9 cellular contexts compared by ENCODE assay signal in genomic region chr4:13918110-13918509, GRCh38.
DNase-seq lines count a peak whose midpoint lies in the region; ATAC-seq and TF ChIP-seq lines count a peak whose summit lies in the region.
"Had no signal": no experiment of that assay in that cellular context is flagged by ENCODE, and none has a peak within 500 bp of the region (broad histone marks: within the 10 kb centered on the region; RNA-seq: fewer than 3 reads in every experiment).

No MANE protein-coding gene starts in this region.

- no peak overlapping the region for H3K27ac ChIP-seq in aorta (ENCODE audit: low read depth in 1 of 2, low read length in 2 of 2)

- WGBS in aorta, 2 donors: 82 to 89% methylated on average over 2 of the region's 2 CpGs

- ATAC-seq in aorta (ENCODE audit: low FRiP score) (peak; percentile 79), esophagus mucosa (no peak)
- ATAC-seq: Panc1 had no signal

- TF ChIP-seq CTCF in Caco-2 (IDR thresholded peaks at IDR 0.05; ENCODE audit: insufficient read depth in 1 of 2, low read depth in 1 of 2, low read length in 1 of 2, severe bottlenecking in 1 of 2, unreplicated experiment in 1 of 2): no peak

- H3K4me3 Mint-ChIP-seq in activated CD4-positive, alpha-beta memory T cell treated with anti-CD3 and anti-CD28 coated beads for 36 hours: no peak overlapping the region
- no peak overlapping the region for H3K4me3 Mint-ChIP-seq in Caco-2 (ENCODE audit: unreplicated experiment)

- DNase-seq in LHCN-M2 (ENCODE audit: low read depth): peak; percentile 98
- peak; percentile 87 for DNase-seq in dedifferentiated amniotic fluid mesenchymal stem cell (ENCODE audit: extremely low spot score)
- DNase-seq in kidney tubule cell (ENCODE audit: low spot score): peak; percentile 98
- peak in 1 of 2 donors; percentile 57 for DNase-seq in aorta
- no peak for DNase-seq in activated CD4-positive, alpha-beta memory T cell treated with anti-CD3 and anti-CD28 coated beads for 36 hours
- no peak for DNase-seq in Caco-2
- DNase-seq: activated CD4-positive, alpha-beta T cell treated with anti-CD3 and anti-CD28 coated beads, Interleukin-2, amount 50 U/mL, for 4 hours had no signal

- H3K4me3 ChIP-seq in aorta (ENCODE audit: low read length in 2 of 2): no peak overlapping the region
- no peak overlapping the region for H3K4me3 ChIP-seq in Caco-2 (ENCODE audit: low read depth, low read length)

- no peak overlapping the region for H3K27ac Mint-ChIP-seq in activated CD4-positive, alpha-beta memory T cell treated with anti-CD3 and anti-CD28 coated beads for 36 hours
- no peak overlapping the region for H3K27ac Mint-ChIP-seq in Caco-2 (ENCODE audit: unreplicated experiment)

- H3K36me3 ChIP-seq in aorta (ENCODE audit: control insufficient read depth in 1 of 2, insufficient read depth in 2 of 2, low read length in 1 of 2) (no peaks in the 10 kb centered on the region), Caco-2 (ENCODE audit: control insufficient read depth, insufficient read depth, low read length) (no peaks in the 10 kb centered on the region)

- CTCF ChIA-PET in activated CD4-positive, alpha-beta memory T cell treated with anti-CD3 and anti-CD28 coated beads for 36 hours (lab: Charles Lee): no interaction called here
- CTCF ChIA-PET in Caco-2 (lab: Charles Lee): no interaction called here

- no peaks in the 10 kb centered on the region for H3K27me3 ChIP-seq in aorta (ENCODE audit: control insufficient read depth in 1 of 2, insufficient read depth in 2 of 2, low read length in 1 of 2)
- no peaks in the 10 kb centered on the region for H3K27me3 ChIP-seq in Caco-2 (replicated peaks; ENCODE audit: control insufficient read depth, insufficient read depth, low read length)

- H3K36me3 Mint-ChIP-seq in activated CD4-positive, alpha-beta memory T cell treated with anti-CD3 and anti-CD28 coated beads for 36 hours: no peaks in the 10 kb centered on the region
- H3K36me3 Mint-ChIP-seq in Caco-2 (ENCODE audit: insufficient read depth, unreplicated experiment): peaks cover 6% of the 10 kb centered on the region

- H3K4me1 ChIP-seq in aorta (ENCODE audit: control insufficient read depth in 1 of 2, insufficient read depth in 2 of 2, low read length in 2 of 2): peaks cover 0 to 2% of the 10 kb centered on the region in 2 donors
- peaks cover 17% of the 10 kb centered on the region for H3K4me1 ChIP-seq in Caco-2

- H3K4me1 Mint-ChIP-seq in activated CD4-positive, alpha-beta memory T cell treated with anti-CD3 and anti-CD28 coated beads for 36 hours (ENCODE audit: low read depth): no peaks in the 10 kb centered on the region
- peaks cover 11% of the 10 kb centered on the region for H3K4me1 Mint-ChIP-seq in Caco-2 (ENCODE audit: low read depth, unreplicated experiment)

- H3K27me3 Mint-ChIP-seq in activated CD4-positive, alpha-beta memory T cell treated with anti-CD3 and anti-CD28 coated beads for 36 hours: no peaks in the 10 kb centered on the region
- H3K27me3 Mint-ChIP-seq in Caco-2 (ENCODE audit: insufficient read depth, unreplicated experiment): no peaks in the 10 kb centered on the region

- intact Hi-C loops in aorta (cut with DNase I): no loop called here
- intact Hi-C loops in activated CD4-positive, alpha-beta memory T cell treated with anti-CD3 and anti-CD28 coated beads for 36 hours (cut with micrococcal nuclease): no loop called here
- intact Hi-C loops in Caco-2 (cut with micrococcal nuclease; ENCODE audit: unreplicated experiment): no loop called here

- POLR2A ChIA-PET in activated CD4-positive, alpha-beta memory T cell treated with anti-CD3 and anti-CD28 coated beads for 36 hours (lab: Charles Lee): no interaction called here
- POLR2A ChIA-PET in Caco-2 (lab: Charles Lee): no interaction called here

- H3K9me3 ChIP-seq in aorta (ENCODE audit: control insufficient read depth, low read length): no peaks in the 10 kb centered on the region
- H3K9me3 ChIP-seq in Caco-2: no peaks in the 10 kb centered on the region

- no peaks in the 10 kb centered on the region for H3K9me3 Mint-ChIP-seq in activated CD4-positive, alpha-beta memory T cell treated with anti-CD3 and anti-CD28 coated beads for 36 hours
- H3K9me3 Mint-ChIP-seq in Caco-2 (ENCODE audit: unreplicated experiment): peaks cover 17% of the 10 kb centered on the region

- BruUV-seq in Caco-2 (replicated peaks; lab: Mats Ljungman, UMichigan): no TSS peak

Comparison
In these comparisons a context has a peak if more than half of its experiments do, and no peak if none do; other contexts are left out.
1. DNase-seq: peak in LHCN-M2 (single experiment), dedifferentiated amniotic fluid mesenchymal stem cell (single experiment) and kidney tubule cell (single experiment); none in activated CD4-positive, alpha-beta memory T cell treated with anti-CD3 and anti-CD28 coated beads for 36 hours (single experiment) and Caco-2 (0 of 2).